Comparison of ENCODE assay signal across 9 cellular contexts in the genomic region with DNA sequence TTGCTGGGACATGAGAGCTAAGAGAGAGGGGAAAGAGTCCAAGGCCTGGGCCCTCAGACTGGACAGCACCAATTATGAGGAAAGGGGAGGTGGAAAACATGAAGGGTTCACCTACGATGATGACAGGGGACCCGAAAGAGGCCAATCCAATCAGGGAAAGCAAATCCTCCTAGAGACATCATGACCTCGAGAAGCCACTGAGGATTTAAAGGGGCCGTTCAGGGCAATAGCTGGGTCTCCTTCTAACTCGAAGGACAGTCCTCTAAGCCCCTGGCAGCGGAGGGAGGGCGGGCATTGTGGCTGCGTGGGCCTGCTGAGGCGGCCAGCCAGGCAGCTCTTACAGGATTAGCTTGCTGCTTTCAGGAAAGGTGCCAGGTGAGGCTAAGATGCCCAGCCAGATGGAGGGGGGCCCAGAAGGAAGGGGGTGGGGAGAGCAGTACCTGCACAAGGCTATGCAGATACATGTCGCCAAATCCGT. TPM values are rescaled to one million over a fixed set of nuclear protein-coding genes. Genes with fewer than 3 reads are reported as not detected.
DNase-seq lines count a peak whose midpoint lies in the region; ATAC-seq and TF ChIP-seq lines count a peak whose summit lies in the region.
"Had no signal": no experiment of that assay in that cellular context is flagged by ENCODE, and none has a peak within 500 bp of the region (broad histone marks: within the 10 kb centered on the region; RNA-seq: fewer than 3 reads in every experiment).

No MANE protein-coding gene starts in this region.

- H2BK15ac ChIP-seq in mesenchymal stem cell (ENCODE audit: low read depth, poor library complexity, severe bottlenecking): no peak overlapping the region

- no peak overlapping the region for H2BK12ac ChIP-seq in mesenchymal stem cell (ENCODE audit: low read length in 2 of 2)

- ATAC-seq in HG03097 (IDR thresholded peaks at IDR 0.05; ENCODE audit: low FRiP score, unreplicated experiment): no peak
- ATAC-seq in GM21786 (IDR thresholded peaks at IDR 0.05; ENCODE audit: unreplicated experiment): no peak

- H4K91ac ChIP-seq in mesenchymal stem cell (ENCODE audit: low read length): no peak overlapping the region

- WGBS in mesenchymal stem cell: 85% methylated on average over 11 of the region's 11 CpGs

- in situ Hi-C loops in HAP-1 (cut with MboI; ENCODE audit: low sequenced_read_pairs): no loop called here

- H3K4me1 ChIP-seq in mesenchymal stem cell (ENCODE audit: control insufficient read depth, insufficient read depth, low read depth, low read length) (peaks cover 67% of the 10 kb centered on the region), HAP-1 (no peaks in the 10 kb centered on the region)

- H3K23ac ChIP-seq in mesenchymal stem cell (ENCODE audit: low read length in 2 of 2): no peak overlapping the region

- H4K8ac ChIP-seq in mesenchymal stem cell (ENCODE audit: low read length): no peak overlapping the region

- no peak overlapping the region for H2AFZ ChIP-seq in mesenchymal stem cell (ENCODE audit: low read depth, low read length)

- H3K4ac ChIP-seq in mesenchymal stem cell (ENCODE audit: low read depth in 1 of 2, low read length in 2 of 2): no peak overlapping the region

- H2BK5ac ChIP-seq in mesenchymal stem cell (ENCODE audit: low read depth, low read length, poor library complexity, severe bottlenecking): no peak overlapping the region

- H3K36me3 ChIP-seq in mesenchymal stem cell (ENCODE audit: control insufficient read depth in 1 of 2, insufficient read depth in 2 of 2, low read depth in 1 of 2, low read length in 2 of 2) (peaks cover 18 to 26% of the 10 kb centered on the region in 2 experiments), HAP-1 (replicated peaks) (no peaks in the 10 kb centered on the region)

- peaks cover 96% of the 10 kb centered on the region for H3K4me1 Mint-ChIP-seq in activated naive CD4-positive, alpha-beta T cell treated with anti-CD3 and anti-CD28 coated beads for 36 hours (ENCODE audit: low read depth)
- peaks cover 96% of the 10 kb centered on the region for H3K4me1 Mint-ChIP-seq in activated naive CD8-positive, alpha-beta T cell (ENCODE audit: low read depth)
- H3K4me1 Mint-ChIP-seq in type B pancreatic cell (ENCODE audit: unreplicated experiment): peaks cover 61% of the 10 kb centered on the region

- H3K4me3 Mint-ChIP-seq in activated naive CD4-positive, alpha-beta T cell treated with anti-CD3 and anti-CD28 coated beads for 36 hours: no peak overlapping the region
- peak overlapping the region; percentile 69 for H3K4me3 Mint-ChIP-seq in activated naive CD8-positive, alpha-beta T cell
- H3K4me3 Mint-ChIP-seq in type B pancreatic cell: peak overlapping the region; percentile 27

- H2BK120ac ChIP-seq in mesenchymal stem cell (ENCODE audit: low read depth, low read length): no peak overlapping the region

- intact Hi-C loops in activated naive CD4-positive, alpha-beta T cell treated with anti-CD3 and anti-CD28 coated beads for 36 hours (cut with micrococcal nuclease): no loop called here

- H3K79me1 ChIP-seq in mesenchymal stem cell (replicated peaks; ENCODE audit: low read length, poor library complexity, severe bottlenecking): peaks cover 23% of the 10 kb centered on the region

- H3K27ac ChIP-seq in mesenchymal stem cell (ENCODE audit: low read length, poor library complexity, severe bottlenecking): no peak overlapping the region

- H2AK5ac ChIP-seq in mesenchymal stem cell (ENCODE audit: low read length, severe bottlenecking): no peak overlapping the region

- H3K27me3 Mint-ChIP-seq in activated naive CD4-positive, alpha-beta T cell treated with anti-CD3 and anti-CD28 coated beads for 36 hours (ENCODE audit: low read depth): no peaks in the 10 kb centered on the region
- no peaks in the 10 kb centered on the region for H3K27me3 Mint-ChIP-seq in activated naive CD8-positive, alpha-beta T cell
- H3K27me3 Mint-ChIP-seq in type B pancreatic cell: no peaks in the 10 kb centered on the region

- TF ChIP-seq CTCF in type B pancreatic cell (conservative IDR thresholded peaks at IDR 0.05): no peak

- H3K9ac ChIP-seq in mesenchymal stem cell (ENCODE audit: low read length): peak overlapping the region; percentile 39

- DNase-seq in activated naive CD4-positive, alpha-beta T cell treated with anti-CD3 and anti-CD28 coated beads for 36 hours: no peak
- no peak for DNase-seq in activated naive CD4-positive, alpha-beta T cell treated with anti-CD3 and anti-CD28 coated beads, Interleukin-2, amount 50 U/mL, for 16 hours
- DNase-seq in mesenchymal stem cell (no peak), type B pancreatic cell (ENCODE audit: extremely low spot score, unreplicated experiment) (no peak), HAP-1 (ENCODE audit: low spot score in 2 of 2) (no peak)

- H3K27ac Mint-ChIP-seq in activated naive CD4-positive, alpha-beta T cell treated with anti-CD3 and anti-CD28 coated beads for 36 hours: peak overlapping the region; percentile 50
- H3K27ac Mint-ChIP-seq in activated naive CD8-positive, alpha-beta T cell: peak overlapping the region; percentile 93
- H3K27ac Mint-ChIP-seq in type B pancreatic cell: no peak overlapping the region
- H3K27ac Mint-ChIP-seq: T-helper 2 cell treated with Interferon-gamma antibody and Interleukin-4, amounts not matched to agents 5 μg/mL and 100 μg/mL, for 36 hours had no signal

- H3K18ac ChIP-seq in mesenchymal stem cell (ENCODE audit: low read depth in 1 of 2, low read length in 2 of 2): no peak overlapping the region

- H3K27me3 ChIP-seq in mesenchymal stem cell (ENCODE audit: control insufficient read depth in 1 of 2, insufficient read depth in 1 of 2, low read length in 2 of 2): no peaks in the 10 kb centered on the region
- H3K27me3 ChIP-seq in HAP-1 (ENCODE audit: low read depth): no peaks in the 10 kb centered on the region

- H3K4me2 ChIP-seq in mesenchymal stem cell (ENCODE audit: low read length, poor library complexity, severe bottlenecking): no peak overlapping the region

- H3K9me3 ChIP-seq in mesenchymal stem cell (ENCODE audit: control insufficient read depth, low read length) (no peaks in the 10 kb centered on the region), HAP-1 (no peaks in the 10 kb centered on the region)

- no peak overlapping the region for H3K14ac ChIP-seq in mesenchymal stem cell (ENCODE audit: low read length in 2 of 2)

- H3K4me3 ChIP-seq in mesenchymal stem cell (ENCODE audit: insufficient read depth in 1 of 2, low read depth in 1 of 2, low read length in 2 of 2) (no peak overlapping the region), HAP-1 (no peak overlapping the region)

- CTCF ChIA-PET in activated naive CD4-positive, alpha-beta T cell treated with anti-CD3 and anti-CD28 coated beads for 36 hours (lab: Charles Lee): interaction anchor here (1.0 to 18.1 kb wide), 2 partner anchors 10 to 197 kb away, joined by 3 to 306 read pairs; no protein-coding TSS in a partner anchor

- H3K9me3 Mint-ChIP-seq in activated naive CD4-positive, alpha-beta T cell treated with anti-CD3 and anti-CD28 coated beads for 36 hours: no peaks in the 10 kb centered on the region
- no peaks in the 10 kb centered on the region for H3K9me3 Mint-ChIP-seq in activated naive CD8-positive, alpha-beta T cell (ENCODE audit: low read depth)
- no peaks in the 10 kb centered on the region for H3K9me3 Mint-ChIP-seq in type B pancreatic cell
- H3K9me3 Mint-ChIP-seq: T-helper 2 cell treated with Interferon-gamma antibody and Interleukin-4, amounts not matched to agents 5 μg/mL and 100 μg/mL, for 36 hours had no signal

- no peaks in the 10 kb centered on the region for H3K36me3 Mint-ChIP-seq in activated naive CD4-positive, alpha-beta T cell treated with anti-CD3 and anti-CD28 coated beads for 36 hours (ENCODE audit: low read depth)
- H3K36me3 Mint-ChIP-seq in activated naive CD8-positive, alpha-beta T cell: no peaks in the 10 kb centered on the region
- H3K36me3 Mint-ChIP-seq in type B pancreatic cell: no peaks in the 10 kb centered on the region

RNA-seq across cellular contexts. Expression of a gene that starts 7.4 kb away (rescaled TPM):
- 10 to 100 TPM; 28.8 to 32.8 TPM for total RNA-seq in activated naive CD4-positive, alpha-beta T cell treated with anti-CD3 and anti-CD28 coated beads for 36 hours
- polyA plus RNA-seq in mesenchymal stem cell (2013, experiment 1 of 2): 38.6 TPM
- polyA plus RNA-seq in mesenchymal stem cell (2013, experiment 2 of 2): 34.2 TPM
- total RNA-seq in type B pancreatic cell (ENCODE audit: low replicate concordance): 20.7 and 26.1 TPM in 2 replicates
